ENCODE assay signal across 7 cellular contexts in genomic region chr12:49088190-49088931, GRCh38. TPM values are rescaled to one million over a fixed set of nuclear protein-coding genes. Genes with fewer than 3 reads are reported as not detected.
DNase-seq lines count a peak whose midpoint lies in the region; ATAC-seq, FAIRE-seq and TF ChIP-seq lines count a peak whose summit lies in the region.

No MANE protein-coding gene starts in this region.

- H3K9me3 ChIP-seq in GM12878 (replicated peaks; ENCODE audit: control insufficient read depth, insufficient read depth, low read length) (no peaks in the 10 kb centered on the region), small intestine (ENCODE audit: control insufficient read depth, low read depth) (peaks cover 2% of the 10 kb centered on the region)

- FAIRE-seq in GM12878 (lab: Jason Lieb, UNC) (peak; percentile 99), small intestine (lab: Jason Lieb, UNC) (no peak)

- H3K27ac ChIP-seq in GM12878 (ENCODE audit: control insufficient read depth, insufficient read depth) (no peak overlapping the region), small intestine (ENCODE audit: low read depth in 1 of 2, low read length in 1 of 2) (no peak overlapping the region)

- peak; percentile 76 for TF ChIP-seq RAD21 in GM12878 (IDR thresholded peaks at IDR 0.05; ENCODE audit: insufficient read depth, low read depth, low read length)

- H3K36me3 ChIP-seq in GM12878 (ENCODE audit: control insufficient read depth in 2 of 2, insufficient read depth in 2 of 2, low read length in 1 of 2) (no peaks in the 10 kb centered on the region), small intestine (ENCODE audit: control insufficient read depth in 2 of 2, insufficient read depth in 2 of 2, low read length in 2 of 2) (no peaks in the 10 kb centered on the region)

- in situ Hi-C loops in GM13976 (cut with MboI; ENCODE audit: low sequenced_read_pairs, unreplicated experiment) (no loop called here), GM12878 (cut with MboI) (no loop called here)

- BruUV-seq in GM12878 (replicated peaks; lab: Mats Ljungman, UMichigan): no TSS peak

- TF ChIP-seq EP300 in GM12878 (IDR thresholded peaks at IDR 0.05; ENCODE audit: borderline replicate concordance in 1 of 2, control insufficient read depth in 1 of 2, low read depth in 2 of 2, low read length in 2 of 2): no peak

- SMC1A ChIA-PET in GM12878 (lab: Charles Lee; ENCODE audit: uncharacterized antibody, unreplicated experiment): interaction anchor here (0.6 to 6.1 kb wide), 24 partner anchors 8 to 418 kb away, joined by 3 to 82 read pairs (median 4); partner anchors contain the start of genes LMBR1L, RHEBL1 and TUBA1B

- H3K4me1 ChIP-seq in GM12878 (ENCODE audit: control insufficient read depth, insufficient read depth, low read length) (peaks cover 3% of the 10 kb centered on the region; the same call in 1 of the 2 replicates), small intestine (ENCODE audit: control insufficient read depth in 2 of 2, insufficient read depth in 1 of 2, low read depth in 1 of 2, low read length in 1 of 2) (peaks cover 0 to 3% of the 10 kb centered on the region in 2 donors)

- H3K79me2 ChIP-seq in GM12878 (ENCODE audit: control insufficient read depth, insufficient read depth, low read length): no peaks in the 10 kb centered on the region

- intact Hi-C loops in GM12878 (cut with micrococcal nuclease; ENCODE audit: unreplicated experiment): loop anchor here (1.0 to 2.0 kb wide), 3 partner anchors 24 to 146 kb away; no protein-coding TSS in a partner anchor

- 3% methylated on average over 18 of the region's 18 CpGs for WGBS in GM12878 (ENCODE audit: insufficient coverage, insufficient replicate concordance, low lambda C conversion rate, missing lambda C conversion rate)
- WGBS in small intestine, 3 donors: 1 to 3% (median 2%) methylated on average over 16 to 18 of the region's 18 CpGs

- ATAC-seq in HG03064 (IDR thresholded peaks at IDR 0.05; ENCODE audit: low read depth, unreplicated experiment): peak; percentile 84
- peak; percentile 96 for ATAC-seq in GM12878

- TF ChIP-seq CTCF in GM13976 (IDR thresholded peaks at IDR 0.05; ENCODE audit: borderline replicate concordance, control extremely low read depth, extremely low read depth, insufficient read depth, missing control alignments) (peak; percentile 89), GM12878 (IDR thresholded peaks at IDR 0.05 in 2 of 3, conservative IDR thresholded peaks at IDR 0.05 in 1 of 3; ENCODE audit: control insufficient read depth in 2 of 3, extremely low read depth in 1 of 3, insufficient read depth in 1 of 3, low read depth in 3 of 3, low read length in 3 of 3) (peak; percentile 92 to 95 (median 94))

- peak; percentile 31; the same call in 1 of the 2 replicates for TF ChIP-seq POLR2A in GM12878 (IDR thresholded peaks at IDR 0.05; ENCODE audit: low read depth, low read length)

- no peak overlapping the region for H3K9ac ChIP-seq in GM12878 (ENCODE audit: control insufficient read depth, insufficient read depth, low read length)

- H3K27me3 ChIP-seq in GM12878 (replicated peaks in 1 of 2; ENCODE audit: control insufficient read depth in 2 of 2, insufficient read depth in 2 of 2, low read length in 1 of 2) (peaks cover 27 to 35% of the 10 kb centered on the region in 2 experiments; a peak in 3 of 4 replicates), small intestine (ENCODE audit: control insufficient read depth in 2 of 2, insufficient read depth in 2 of 2, low read length in 2 of 2) (peaks cover 9 to 13% of the 10 kb centered on the region in 2 donors)

- CTCF ChIA-PET in GM12878 (lab: Yijun Ruan, JAX): interaction anchor here (0.5 to 7.0 kb wide), 47 partner anchors 9 to 483 kb away, joined by 3 to 254 read pairs (median 5); partner anchors contain the start of genes LMBR1L, RHEBL1, TROAP and TUBA1A

- peak overlapping the region; percentile 80 for H2AFZ ChIP-seq in GM12878 (ENCODE audit: control insufficient read depth, low read depth, low read length)

- peak; percentile 84 for DNase-seq in GM13976 (ENCODE audit: low spot score)
- DNase-seq in NCI-H2081 treated with DMSO at 0.1 percent for 48 hours (lab: John Stamatoyannopoulos, UW): peak; percentile 84
- peak; percentile 56 for DNase-seq in T-helper 9 cell
- peak; percentile 44 for DNase-seq in GM12878 (ENCODE audit: low read depth, low spot score)
- DNase-seq in iPS DF 19.7 (ENCODE audit: low read depth, low spot score): peak; percentile 40
- DNase-seq in small intestine: peak; percentile 80

- 0 out of 2 replicates have a peak overlapping the region, but pooled peaks have one; percentile 5 for H3K4me3 ChIP-seq in GM12878
- no peak overlapping the region for H3K4me3 ChIP-seq in small intestine (ENCODE audit: low read depth in 1 of 2, low read length in 2 of 2)

- H4K20me1 ChIP-seq in GM12878 (ENCODE audit: control insufficient read depth, insufficient read depth): no peaks in the 10 kb centered on the region

- POLR2A ChIA-PET in GM12878 (lab: Charles Lee): interaction anchor here (0.6 to 1.5 kb wide), 12 partner anchors 10 to 296 kb away, joined by 3 to 8 read pairs (median 4); partner anchors contain the start of gene TUBA1B

- RAD21 ChIA-PET in GM12878 (lab: Charles Lee; ENCODE audit: unreplicated experiment): interaction anchor here (0.7 to 4.4 kb wide), 15 partner anchors 8 to 151 kb away, joined by 3 to 39 read pairs (median 5); partner anchors contain the start of genes RHEBL1 and TUBA1B

- H3K4me2 ChIP-seq in GM12878 (ENCODE audit: control insufficient read depth, insufficient read depth): peak overlapping the region; percentile 0; the same call in 1 of the 2 replicates

RNA-seq across cellular contexts. Expression of gene DHH, which starts 6.2 kb away (rescaled TPM):
- total RNA-seq in GM12878 (2013; cell fraction: nucleolus; rRNA removed): 0.15 and 0.22 TPM in 2 replicates
- total RNA-seq in GM12878 (2014; rRNA removed) (not detected in 2 replicates), GM12878 (2014; rRNA removed; fragmentation: Illumina TruSeq; extraction: Trizol) (0.05 TPM in 1 of 2 replicates, not detected in the other), GM12878 (2021) (not detected in 2 replicates)
- not detected for polyA plus RNA-seq in GM12878 (2011; ENCODE audit: low read depth)
- polyA plus RNA-seq in GM12878 (2011; rRNA removed) (0.01 TPM in 1 of 2 replicates, not detected in the other), GM12878 (2014; fragmentation: Illumina TruSeq; extraction: Trizol) (not detected in 2 replicates), GM12878 (2014; fragmentation: Nextera tagmentation; extraction: Ambion mirVana) (not detected), GM12878 (2014; rRNA removed) (0.11 TPM in 1 of 2 replicates, not detected in the other), GM12878 (2016; fragmentation: Nextera tagmentation; extraction: Ambion mirVana) (not detected), small intestine (1 to 10 TPM in 1 of 3 donors, not detected in 2; 2.3 TPM)
- polyA plus RNA-seq in GM12878 (2011; cell fraction: cytosol; rRNA removed): not detected in 2 replicates
- polyA plus RNA-seq in GM12878 (2011; cell fraction: nucleus; rRNA removed): 0.03 and 0.06 TPM in 2 replicates
- not detected in 2 replicates for polyA plus RNA-seq in GM12878 (2012)
- not detected in 2 replicates for polyA minus RNA-seq in GM12878 (2011; rRNA and poly(A)+ RNA removed)
- polyA minus RNA-seq in GM12878 (2011; cell fraction: cytosol; rRNA and poly(A)+ RNA removed): not detected in 2 replicates
- under 0.01 TPM in 1 of 2 replicates, not detected in the other for polyA minus RNA-seq in GM12878 (2011; cell fraction: nucleus; rRNA and poly(A)+ RNA removed)

RNA-seq across cellular contexts. Expression of gene RHEBL1, which starts 18.6 kb away (rescaled TPM):
- 1.9 and 3.7 TPM in 2 replicates for total RNA-seq in GM12878 (2013; cell fraction: nucleolus; rRNA removed)
- total RNA-seq in GM12878 (2014; rRNA removed) (8.7 and 11.0 TPM in 2 replicates), GM12878 (2014; rRNA removed; fragmentation: Illumina TruSeq; extraction: Trizol) (5.9 and 6.4 TPM in 2 replicates), GM12878 (2021) (7.2 and 7.9 TPM in 2 replicates)
- polyA plus RNA-seq in GM12878 (2011; ENCODE audit: low read depth): 3.8 TPM
- polyA plus RNA-seq in GM12878 (2011; rRNA removed) (13.1 and 15.3 TPM in 2 replicates), GM12878 (2014; fragmentation: Illumina TruSeq; extraction: Trizol) (5.5 and 6.2 TPM in 2 replicates), GM12878 (2014; fragmentation: Nextera tagmentation; extraction: Ambion mirVana) (10 to 100 TPM; 17.9 to 18.7 TPM), GM12878 (2014; rRNA removed) (9.2 and 11.1 TPM in 2 replicates), GM12878 (2016; fragmentation: Nextera tagmentation; extraction: Ambion mirVana) (10 to 100 TPM; 13.0 to 14.5 TPM), small intestine (1 to 10 TPM in 2 of 3 donors, not detected in 1; 1.2 to 1.4 TPM)
- polyA plus RNA-seq in GM12878 (2011; cell fraction: cytosol; rRNA removed): 14.7 and 20.5 TPM in 2 replicates
- polyA plus RNA-seq in GM12878 (2011; cell fraction: nucleus; rRNA removed): 17.4 and 22.9 TPM in 2 replicates
- 6.2 and 6.8 TPM in 2 replicates for polyA plus RNA-seq in GM12878 (2012)
- polyA minus RNA-seq in GM12878 (2011; rRNA and poly(A)+ RNA removed): 10.1 and 13.0 TPM in 2 replicates
- 3.5 and 4.5 TPM in 2 replicates for polyA minus RNA-seq in GM12878 (2011; cell fraction: cytosol; rRNA and poly(A)+ RNA removed)
- polyA minus RNA-seq in GM12878 (2011; cell fraction: nucleus; rRNA and poly(A)+ RNA removed): 4.4 and 5.3 TPM in 2 replicates

RNA-seq across cellular contexts. Expression of gene LMBR1L, which starts 22.3 kb away (rescaled TPM):
- 127 and 140 TPM in 2 replicates for total RNA-seq in GM12878 (2013; cell fraction: nucleolus; rRNA removed)
- total RNA-seq in GM12878 (2014; rRNA removed): 19.8 and 22.0 TPM in 2 replicates
- 11.8 and 13.5 TPM in 2 replicates for total RNA-seq in GM12878 (2014; rRNA removed; fragmentation: Illumina TruSeq; extraction: Trizol)
- 22.1 and 24.9 TPM in 2 replicates for total RNA-seq in GM12878 (2021)
- polyA plus RNA-seq in GM12878 (2011; ENCODE audit: low read depth): 21.9 TPM
- polyA plus RNA-seq in GM12878 (2011; rRNA removed): 34.2 and 42.6 TPM in 2 replicates
- 31.5 and 44.0 TPM in 2 replicates for polyA plus RNA-seq in GM12878 (2011; cell fraction: cytosol; rRNA removed)
- polyA plus RNA-seq in GM12878 (2011; cell fraction: nucleus; rRNA removed): 202 and 308 TPM in 2 replicates
- 41.1 and 42.3 TPM in 2 replicates for polyA plus RNA-seq in GM12878 (2012)
- 23.2 and 25.9 TPM in 2 replicates for polyA plus RNA-seq in GM12878 (2014; fragmentation: Illumina TruSeq; extraction: Trizol)
- polyA plus RNA-seq in GM12878 (2014; fragmentation: Nextera tagmentation; extraction: Ambion mirVana): 1 to 10 TPM; 2.1 to 2.8 TPM
- 22.4 and 24.7 TPM in 2 replicates for polyA plus RNA-seq in GM12878 (2014; rRNA removed)
- 10 to 100 TPM; 18.0 to 20.3 TPM for polyA plus RNA-seq in GM12878 (2016; fragmentation: Nextera tagmentation; extraction: Ambion mirVana)
- polyA minus RNA-seq in GM12878 (2011; rRNA and poly(A)+ RNA removed): 43.9 and 52.4 TPM in 2 replicates
- 14.8 and 18.7 TPM in 2 replicates for polyA minus RNA-seq in GM12878 (2011; cell fraction: cytosol; rRNA and poly(A)+ RNA removed)
- 60.1 and 63.5 TPM in 2 replicates for polyA minus RNA-seq in GM12878 (2011; cell fraction: nucleus; rRNA and poly(A)+ RNA removed)
- 100 to 1,000 TPM in 1 of 3 donors, 10 to 100 TPM in 2; 27.6 to 110 (median 65.4) TPM for polyA plus RNA-seq in small intestine

RNA-seq across cellular contexts. Expression of gene KMT2D, which starts 27.8 kb away (rescaled TPM):
- 68.5 and 83.4 TPM in 2 replicates for total RNA-seq in GM12878 (2013; cell fraction: nucleolus; rRNA removed)
- total RNA-seq in GM12878 (2014; rRNA removed) (10.7 and 13.3 TPM in 2 replicates), GM12878 (2014; rRNA removed; fragmentation: Illumina TruSeq; extraction: Trizol) (9.6 and 10.8 TPM in 2 replicates), GM12878 (2021) (57.9 and 71.5 TPM in 2 replicates)
- 9.2 TPM for polyA plus RNA-seq in GM12878 (2011; ENCODE audit: low read depth)
- polyA plus RNA-seq in GM12878 (2011; rRNA removed) (4.6 and 7.9 TPM in 2 replicates), GM12878 (2014; fragmentation: Illumina TruSeq; extraction: Trizol) (39.7 and 45.6 TPM in 2 replicates), GM12878 (2014; fragmentation: Nextera tagmentation; extraction: Ambion mirVana) (1 to 10 TPM in 1 of 2 experiments, under 1 TPM in 1; 0.51 to 1.2 TPM), GM12878 (2014; rRNA removed) (32.7 and 33.8 TPM in 2 replicates), GM12878 (2016; fragmentation: Nextera tagmentation; extraction: Ambion mirVana) (10 to 100 TPM; 10.1 to 10.6 TPM), small intestine (10 to 100 TPM in 2 of 3 donors, 1 to 10 TPM in 1; 5.4 to 34.8 (median 10.7) TPM)
- polyA plus RNA-seq in GM12878 (2011; cell fraction: cytosol; rRNA removed): 9.5 and 10.4 TPM in 2 replicates
- polyA plus RNA-seq in GM12878 (2011; cell fraction: nucleus; rRNA removed): 51.4 and 63.1 TPM in 2 replicates
- 21.0 and 22.3 TPM in 2 replicates for polyA plus RNA-seq in GM12878 (2012)
- 15.4 and 17.8 TPM in 2 replicates for polyA minus RNA-seq in GM12878 (2011; rRNA and poly(A)+ RNA removed)
- 25.7 and 28.3 TPM in 2 replicates for polyA minus RNA-seq in GM12878 (2011; cell fraction: cytosol; rRNA and poly(A)+ RNA removed)
- 13.2 and 31.3 TPM in 2 replicates for polyA minus RNA-seq in GM12878 (2011; cell fraction: nucleus; rRNA and poly(A)+ RNA removed)

RNA-seq across cellular contexts. Expression of gene TUBA1B, which starts 42.8 kb away (rescaled TPM):
- 249 and 258 TPM in 2 replicates for total RNA-seq in GM12878 (2013; cell fraction: nucleolus; rRNA removed)
- total RNA-seq in GM12878 (2014; rRNA removed) (3,981 and 4,275 TPM in 2 replicates), GM12878 (2014; rRNA removed; fragmentation: Illumina TruSeq; extraction: Trizol) (2,309 and 2,328 TPM in 2 replicates), GM12878 (2021) (2,549 and 2,597 TPM in 2 replicates)
- 1,047 TPM for polyA plus RNA-seq in GM12878 (2011; ENCODE audit: low read depth)
- polyA plus RNA-seq in GM12878 (2011; rRNA removed) (2,835 and 4,712 TPM in 2 replicates), GM12878 (2014; fragmentation: Illumina TruSeq; extraction: Trizol) (4,423 and 4,647 TPM in 2 replicates), GM12878 (2014; fragmentation: Nextera tagmentation; extraction: Ambion mirVana) (1,000 to 10,000 TPM; 2,848 to 3,323 TPM), GM12878 (2014; rRNA removed) (3,699 TPM in 2 replicates), GM12878 (2016; fragmentation: Nextera tagmentation; extraction: Ambion mirVana) (1,000 to 10,000 TPM; 3,405 to 3,731 TPM), small intestine (1,000 to 10,000 TPM in 1 of 3 donors, 100 to 1,000 TPM in 2; 196 to 1,168 (median 291) TPM)
- polyA plus RNA-seq in GM12878 (2011; cell fraction: cytosol; rRNA removed): 6,091 and 6,711 TPM in 2 replicates
- 1,620 and 2,226 TPM in 2 replicates for polyA plus RNA-seq in GM12878 (2011; cell fraction: nucleus; rRNA removed)
- polyA plus RNA-seq in GM12878 (2012): 928 and 1,221 TPM in 2 replicates
- polyA minus RNA-seq in GM12878 (2011; rRNA and poly(A)+ RNA removed): 3,538 and 4,663 TPM in 2 replicates
- 798 and 980 TPM in 2 replicates for polyA minus RNA-seq in GM12878 (2011; cell fraction: cytosol; rRNA and poly(A)+ RNA removed)
- 484 and 841 TPM in 2 replicates for polyA minus RNA-seq in GM12878 (2011; cell fraction: nucleus; rRNA and poly(A)+ RNA removed)
